Comparison of ENCODE assay signal across 18 cellular contexts in genomic region chr19:15534957-15535864, GRCh38. TPM values are rescaled to one million over a fixed set of nuclear protein-coding genes. Genes with fewer than 3 reads are reported as not detected.
A peak's percentile ranks its signal among the peaks of the same experiment; 100 is the strongest.
DNase-seq lines count a peak whose midpoint lies in the region; ATAC-seq, FAIRE-seq and TF ChIP-seq lines count a peak whose summit lies in the region.
"Had no signal": no experiment of that assay in that cellular context is flagged by ENCODE, and none has a peak within 500 bp of the region (broad histone marks: within the 10 kb centered on the region; RNA-seq: fewer than 3 reads in every experiment).

No MANE protein-coding gene starts in this region.

- TF ChIP-seq CTCF in A549 (IDR thresholded peaks at IDR 0.05) = no peak

- TF ChIP-seq EP300 in A549 (IDR thresholded peaks at IDR 0.05) = no peak

- H3K27ac ChIP-seq in A549 = no peak overlapping the region
- H3K27ac ChIP-seq: KMS-11 had no signal

- POLR2A ChIA-PET in A549 (lab: Yijun Ruan, JAX) = no interaction called here

- no peak overlapping the region for H3K4me2 ChIP-seq in A549
- H3K4me2 ChIP-seq: KMS-11 had no signal

- CTCF ChIA-PET in A549 (lab: Yijun Ruan, JAX) = no interaction called here

- H3K4me1 ChIP-seq in A549 = no peaks in the 10 kb centered on the region

- peak; percentile 54 for DNase-seq in activated CD4-positive, alpha-beta T cell treated with anti-CD3 and anti-CD28 coated beads for 48 hours
- no peak for DNase-seq in activated CD4-positive, alpha-beta T cell treated with anti-CD3 and anti-CD28 coated beads, Interleukin-2, amount 50 U/mL, for 1 hour
- no peak for DNase-seq in A549 (ENCODE audit: low read depth in 1 of 2, low spot score in 1 of 2)
- DNase-seq in activated naive CD4-positive, alpha-beta T cell treated with anti-CD3 and anti-CD28 coated beads, Interleukin-2, amount 50 U/mL, for 16 hours = peak; percentile 34
- DNase-seq in stimulated activated CD4-positive, alpha-beta T cell treated with anti-CD3 and anti-CD28 coated beads, Interleukin-4, amount 100 ng/mL, for 1 hour = peak; percentile 10
- DNase-seq in activated CD4-positive, CD25-positive, alpha-beta regulatory T cell (lab: John Stamatoyannopoulos, UW) = no peak
- DNase-seq: COR-L47; DMS153; NCI-H1092; NCI-H1694; NCI-H2107; NCI-H345; NCI-H526 treated with DMSO at 0.1 percent for 48 hours; NK-92 treated with Interleukin-12 subunit alpha and Interleukin-12 subunit beta, amount 100 ng/mL, for 24 hours; OCI-M1 had no signal

- FAIRE-seq in A549 (lab: Jason Lieb, UNC) = no peak

- ATAC-seq in A549 (no peak), GM19467 (IDR thresholded peaks at IDR 0.05; ENCODE audit: unreplicated experiment) (no peak), GM18873 (IDR thresholded peaks at IDR 0.05; ENCODE audit: low FRiP score, unreplicated experiment) (no peak)

- H3K4me3 ChIP-seq in A549 = no peak overlapping the region

- H3K9me3 ChIP-seq in A549 = 0 out of 3 replicates have a peak, but pooled peaks cover 1% of the 10 kb centered on the region

- TF ChIP-seq POLR2A in A549 (IDR thresholded peaks at IDR 0.05; ENCODE audit: low read length) = no peak

- TF ChIP-seq RAD21 in A549 (conservative IDR thresholded peaks at IDR 0.05 in 1 of 2, IDR thresholded peaks at IDR 0.05 in 1 of 2) = no peak

- 12% methylated on average over 6 of the region's 6 CpGs for WGBS in A549 (ENCODE audit: missing lambda C conversion rate)

TF ChIP-seq in A549, 52 proteins besides CTCF, POLR2A, EP300 and RAD21:
- TF ChIP-seq RCOR1 (IDR thresholded peaks at IDR 0.05; ENCODE audit: low read depth, low read length) (no peak), ZFP36 (IDR thresholded peaks at IDR 0.05; ENCODE audit: borderline replicate concordance, partially characterized antibody) (peak; percentile 40), RNF2 (IDR thresholded peaks at IDR 0.05; ENCODE audit: borderline replicate concordance, low read depth) (no peak)

RNA-seq across cellular contexts. Expression of gene CYP4F22, which starts 26.9 kb away (rescaled TPM):
- polyA plus RNA-seq in A549 (2011; rRNA removed) = not detected in 2 replicates
- 0.03 and 0.05 TPM in 2 replicates for polyA plus RNA-seq in A549 (2012; cell fraction: cytosol; rRNA removed)
- polyA plus RNA-seq in A549 (2012; cell fraction: nucleus; rRNA removed) = 0.05 and 0.11 TPM in 2 replicates
- polyA plus RNA-seq in A549 (2017; fragmentation: RNase III; extraction: RNeasy Plus Mini Kit Qiagen cat#74134 plus additional on column Dnase treatment) = 0.05 TPM in 1 of 3 replicates, not detected in the others
- polyA minus RNA-seq in A549 (2011; rRNA and poly(A)+ RNA removed) = 0.08 TPM in 1 of 2 replicates, not detected in the other

RNA-seq across cellular contexts. Expression of gene PGLYRP2, which starts 55.9 kb away (rescaled TPM):
- not detected in 2 replicates for polyA plus RNA-seq in A549 (2011; rRNA removed)
- not detected in 2 replicates for polyA plus RNA-seq in A549 (2012; cell fraction: cytosol; rRNA removed)
- polyA plus RNA-seq in A549 (2012; cell fraction: nucleus; rRNA removed) = not detected in 2 replicates
- polyA plus RNA-seq in A549 (2017; fragmentation: RNase III; extraction: RNeasy Plus Mini Kit Qiagen cat#74134 plus additional on column Dnase treatment) = not detected in 3 replicates
- not detected in 2 replicates for polyA minus RNA-seq in A549 (2011; rRNA and poly(A)+ RNA removed)

Comparison
In these comparisons a context has a peak if more than half of its experiments do, and no peak if none do; other contexts are left out.
1. DNase-seq: peak in activated CD4-positive, alpha-beta T cell treated with anti-CD3 and anti-CD28 coated beads for 48 hours (single experiment), activated naive CD4-positive, alpha-beta T cell treated with anti-CD3 and anti-CD28 coated beads, Interleukin-2, amount 50 U/mL, for 16 hours (single experiment) and stimulated activated CD4-positive, alpha-beta T cell treated with anti-CD3 and anti-CD28 coated beads, Interleukin-4, amount 100 ng/mL, for 1 hour (single experiment); none in activated CD4-positive, alpha-beta T cell treated with anti-CD3 and anti-CD28 coated beads, Interleukin-2, amount 50 U/mL, for 1 hour (single experiment), A549 (0 of 2) and activated CD4-positive, CD25-positive, alpha-beta regulatory T cell (0 of 4).